In genomic region chr12:57146925-57147640, GRCh38 we compare ENCODE assay signal across 1 cellular context.
A peak's percentile ranks its signal among the peaks of the same experiment; 100 is the strongest.
TF ChIP-seq lines count a peak whose summit lies in the region.

LRP1-AS (minus strand) TSS chr12:57147619.

TF ChIP-seq in HepG2, 621 proteins besides CTCF, POLR2A, EP300 and RAD21 (continued from another document and continues in another):
- TF ChIP-seq ZNF24 (IDR thresholded peaks at IDR 0.05) (no peak), CENPX (CRISPR knock-in tag; IDR thresholded peaks at IDR 0.05) (no peak), RBM39 (IDR thresholded peaks at IDR 0.05; ENCODE audit: low read depth, low read length, poor library complexity, severe bottlenecking) (no peak), ZNF7 (CRISPR knock-in tag; IDR thresholded peaks at IDR 0.05) (no peak), KLF6 (CRISPR knock-in tag; IDR thresholded peaks at IDR 0.05) (0 out of 2 replicates have a peak, but pooled peaks have one; percentile 27), PLRG1 (conservative IDR thresholded peaks at IDR 0.05) (no peak), ZFP41 (CRISPR knock-in tag; IDR thresholded peaks at IDR 0.05; ENCODE audit: borderline replicate concordance) (no peak), CSRNP1 (CRISPR knock-in tag; IDR thresholded peaks at IDR 0.05) (no peak), ASH2L (IDR thresholded peaks at IDR 0.05; ENCODE audit: insufficient read length, low read depth, low read length) (peak; percentile 54), ZMYM2 (CRISPR knock-in tag; IDR thresholded peaks at IDR 0.05) (no peak), ZNF260 (CRISPR knock-in tag; IDR thresholded peaks at IDR 0.05; ENCODE audit: borderline replicate concordance, low read depth) (no peak), ZNF772 (CRISPR knock-in tag; IDR thresholded peaks at IDR 0.05) (no peak), CCAR2 (optimal IDR thresholded peaks at IDR 0.05; ENCODE audit: low read depth, low read length) (no peak), AHR (CRISPR knock-in tag; IDR thresholded peaks at IDR 0.05) (no peak), ZNF777 (CRISPR knock-in tag; IDR thresholded peaks at IDR 0.05) (no peak), ZNF558 (CRISPR knock-in tag; IDR thresholded peaks at IDR 0.05; ENCODE audit: borderline replicate concordance) (no peak), ZNF557 (CRISPR knock-in tag; IDR thresholded peaks at IDR 0.05) (no peak), HIVEP1 (CRISPR knock-in tag; IDR thresholded peaks at IDR 0.05) (no peak), DR1 (CRISPR knock-in tag; IDR thresholded peaks at IDR 0.05) (no peak), ZNF496 (CRISPR knock-in tag; IDR thresholded peaks at IDR 0.05; ENCODE audit: insufficient replicate concordance) (no peak), YEATS2 (CRISPR knock-in tag; IDR thresholded peaks at IDR 0.05; ENCODE audit: borderline replicate concordance) (peak; percentile 18; the same call in 1 of the 2 replicates), ZHX1 (CRISPR knock-in tag; IDR thresholded peaks at IDR 0.05; ENCODE audit: low read depth) (no peak), CEBPG (CRISPR knock-in tag; IDR thresholded peaks at IDR 0.05) (peak; percentile 52; the same call in 1 of the 2 replicates), ZNF430 (CRISPR knock-in tag; IDR thresholded peaks at IDR 0.05) (no peak; the same call in 1 of the 2 replicates), ZNF569 (CRISPR knock-in tag; IDR thresholded peaks at IDR 0.05; ENCODE audit: borderline replicate concordance) (no peak), TARDBP (CRISPR knock-in tag; IDR thresholded peaks at IDR 0.05) (peak; percentile 76; the same call in 1 of the 2 replicates), ZFP36L1 (CRISPR knock-in tag; IDR thresholded peaks at IDR 0.05) (no peak), ATF7 (IDR thresholded peaks at IDR 0.05) (no peak), ATF7 (CRISPR knock-in tag; IDR thresholded peaks at IDR 0.05) (no peak), SKIL (CRISPR knock-in tag; IDR thresholded peaks at IDR 0.05; ENCODE audit: borderline replicate concordance) (peak; percentile 54; the same call in 1 of the 2 replicates), ZNF577 (CRISPR knock-in tag; IDR thresholded peaks at IDR 0.05; ENCODE audit: borderline replicate concordance, low read depth) (no peak), ZNF34 (CRISPR knock-in tag; IDR thresholded peaks at IDR 0.05; ENCODE audit: borderline replicate concordance) (no peak), ZNF644 (CRISPR knock-in tag; IDR thresholded peaks at IDR 0.05; ENCODE audit: low read depth) (no peak), HMG20B (CRISPR knock-in tag; conservative IDR thresholded peaks at IDR 0.05) (no peak), ZNF770 (CRISPR knock-in tag; IDR thresholded peaks at IDR 0.05) (peak; percentile 81; the same call in 1 of the 2 replicates), BRD4 (CRISPR knock-in tag; IDR thresholded peaks at IDR 0.05) (no peak), PAX8 (CRISPR knock-in tag; IDR thresholded peaks at IDR 0.05; ENCODE audit: borderline replicate concordance) (no peak), RNF219 (CRISPR knock-in tag; IDR thresholded peaks at IDR 0.05) (no peak), MYNN (CRISPR knock-in tag; IDR thresholded peaks at IDR 0.05; ENCODE audit: low read depth) (no peak), MIER3 (CRISPR knock-in tag; IDR thresholded peaks at IDR 0.05; ENCODE audit: borderline replicate concordance) (no peak), STAT5B (CRISPR knock-in tag; IDR thresholded peaks at IDR 0.05) (no peak), THAP11 (CRISPR knock-in tag; IDR thresholded peaks at IDR 0.05) (0 out of 2 replicates have a peak, but pooled peaks have one; percentile 43), ZC3H4 (CRISPR knock-in tag; IDR thresholded peaks at IDR 0.05; ENCODE audit: borderline replicate concordance) (no peak)
- TF ChIP-seq, protein P1, sequence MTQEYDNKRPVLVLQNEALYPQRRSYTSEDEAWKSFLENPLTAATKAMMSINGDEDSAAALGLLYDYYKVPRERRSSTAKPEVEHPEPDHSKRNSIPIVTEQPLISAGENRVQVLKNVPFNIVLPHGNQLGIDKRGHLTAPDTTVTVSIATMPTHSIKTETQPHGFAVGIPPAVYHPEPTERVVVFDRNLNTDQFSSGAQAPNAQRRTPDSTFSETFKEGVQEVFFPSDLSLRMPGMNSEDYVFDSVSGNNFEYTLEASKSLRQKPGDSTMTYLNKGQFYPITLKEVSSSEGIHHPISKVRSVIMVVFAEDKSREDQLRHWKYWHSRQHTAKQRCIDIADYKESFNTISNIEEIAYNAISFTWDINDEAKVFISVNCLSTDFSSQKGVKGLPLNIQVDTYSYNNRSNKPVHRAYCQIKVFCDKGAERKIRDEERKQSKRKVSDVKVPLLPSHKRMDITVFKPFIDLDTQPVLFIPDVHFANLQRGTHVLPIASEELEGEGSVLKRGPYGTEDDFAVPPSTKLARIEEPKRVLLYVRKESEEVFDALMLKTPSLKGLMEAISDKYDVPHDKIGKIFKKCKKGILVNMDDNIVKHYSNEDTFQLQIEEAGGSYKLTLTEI (CRISPR knock-in tag; conservative IDR thresholded peaks at IDR 0.05), result no peak
- TF ChIP-seq, protein P2, sequence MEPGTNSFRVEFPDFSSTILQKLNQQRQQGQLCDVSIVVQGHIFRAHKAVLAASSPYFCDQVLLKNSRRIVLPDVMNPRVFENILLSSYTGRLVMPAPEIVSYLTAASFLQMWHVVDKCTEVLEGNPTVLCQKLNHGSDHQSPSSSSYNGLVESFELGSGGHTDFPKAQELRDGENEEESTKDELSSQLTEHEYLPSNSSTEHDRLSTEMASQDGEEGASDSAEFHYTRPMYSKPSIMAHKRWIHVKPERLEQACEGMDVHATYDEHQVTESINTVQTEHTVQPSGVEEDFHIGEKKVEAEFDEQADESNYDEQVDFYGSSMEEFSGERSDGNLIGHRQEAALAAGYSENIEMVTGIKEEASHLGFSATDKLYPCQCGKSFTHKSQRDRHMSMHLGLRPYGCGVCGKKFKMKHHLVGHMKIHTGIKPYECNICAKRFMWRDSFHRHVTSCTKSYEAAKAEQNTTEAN (CRISPR knock-in tag; conservative IDR thresholded peaks at IDR 0.05), result no peak
- TF ChIP-seq, protein P3, sequence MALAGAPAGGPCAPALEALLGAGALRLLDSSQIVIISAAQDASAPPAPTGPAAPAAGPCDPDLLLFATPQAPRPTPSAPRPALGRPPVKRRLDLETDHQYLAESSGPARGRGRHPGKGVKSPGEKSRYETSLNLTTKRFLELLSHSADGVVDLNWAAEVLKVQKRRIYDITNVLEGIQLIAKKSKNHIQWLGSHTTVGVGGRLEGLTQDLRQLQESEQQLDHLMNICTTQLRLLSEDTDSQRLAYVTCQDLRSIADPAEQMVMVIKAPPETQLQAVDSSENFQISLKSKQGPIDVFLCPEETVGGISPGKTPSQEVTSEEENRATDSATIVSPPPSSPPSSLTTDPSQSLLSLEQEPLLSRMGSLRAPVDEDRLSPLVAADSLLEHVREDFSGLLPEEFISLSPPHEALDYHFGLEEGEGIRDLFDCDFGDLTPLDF (CRISPR knock-in tag; IDR thresholded peaks at IDR 0.05), result no peak
- TF ChIP-seq, protein P4, sequence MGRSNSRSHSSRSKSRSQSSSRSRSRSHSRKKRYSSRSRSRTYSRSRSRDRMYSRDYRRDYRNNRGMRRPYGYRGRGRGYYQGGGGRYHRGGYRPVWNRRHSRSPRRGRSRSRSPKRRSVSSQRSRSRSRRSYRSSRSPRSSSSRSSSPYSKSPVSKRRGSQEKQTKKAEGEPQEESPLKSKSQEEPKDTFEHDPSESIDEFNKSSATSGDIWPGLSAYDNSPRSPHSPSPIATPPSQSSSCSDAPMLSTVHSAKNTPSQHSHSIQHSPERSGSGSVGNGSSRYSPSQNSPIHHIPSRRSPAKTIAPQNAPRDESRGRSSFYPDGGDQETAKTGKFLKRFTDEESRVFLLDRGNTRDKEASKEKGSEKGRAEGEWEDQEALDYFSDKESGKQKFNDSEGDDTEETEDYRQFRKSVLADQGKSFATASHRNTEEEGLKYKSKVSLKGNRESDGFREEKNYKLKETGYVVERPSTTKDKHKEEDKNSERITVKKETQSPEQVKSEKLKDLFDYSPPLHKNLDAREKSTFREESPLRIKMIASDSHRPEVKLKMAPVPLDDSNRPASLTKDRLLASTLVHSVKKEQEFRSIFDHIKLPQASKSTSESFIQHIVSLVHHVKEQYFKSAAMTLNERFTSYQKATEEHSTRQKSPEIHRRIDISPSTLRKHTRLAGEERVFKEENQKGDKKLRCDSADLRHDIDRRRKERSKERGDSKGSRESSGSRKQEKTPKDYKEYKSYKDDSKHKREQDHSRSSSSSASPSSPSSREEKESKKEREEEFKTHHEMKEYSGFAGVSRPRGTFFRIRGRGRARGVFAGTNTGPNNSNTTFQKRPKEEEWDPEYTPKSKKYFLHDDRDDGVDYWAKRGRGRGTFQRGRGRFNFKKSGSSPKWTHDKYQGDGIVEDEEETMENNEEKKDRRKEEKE (IDR thresholded peaks at IDR 0.05), result no peak
